In genomic region chr19:21141787-21142464, GRCh38 we compare ENCODE assay signal across 8 cellular contexts. TPM values are rescaled to one million over a fixed set of nuclear protein-coding genes. Genes with fewer than 3 reads are reported as not detected.
A peak's percentile ranks its signal among the peaks of the same experiment; 100 is the strongest.
DNase-seq lines count a peak whose midpoint lies in the region; ATAC-seq and TF ChIP-seq lines count a peak whose summit lies in the region.

Gene ZNF431 (plus strand): TSS chr19:21142040. CDS start chr19:21142184, 144 bp downstream.

- peak; percentile 99 for ATAC-seq in GM18502 (IDR thresholded peaks at IDR 0.05; ENCODE audit: poor library complexity, unreplicated experiment)
- ATAC-seq in HG02943 (IDR thresholded peaks at IDR 0.05; ENCODE audit: low read depth, unreplicated experiment), result peak; percentile 99
- peak; percentile 100 for ATAC-seq in left ventricle myocardium superior

- H3K36me3 ChIP-seq in prostate gland, result no peaks in the 10 kb centered on the region

- H3K9me3 ChIP-seq in prostate gland, result no peaks in the 10 kb centered on the region

- no peak for TF ChIP-seq CTCF in prostate gland (IDR thresholded peaks at IDR 0.05)

- H3K27me3 ChIP-seq in prostate gland (replicated peaks; ENCODE audit: insufficient read depth), result no peaks in the 10 kb centered on the region

- peak within 1 kb of the TSS; percentile 55 to 63 for H3K4me3 ChIP-seq in prostate gland

- H3K4me1 ChIP-seq in prostate gland (replicated peaks), result no peaks in the 10 kb centered on the region

- intact Hi-C loops in T-helper 2 cell treated with Interferon-gamma antibody and Interleukin-4, amounts not matched to agents 100 ng/mL and 5 ng/mL, for 36 hours (cut with micrococcal nuclease), result loop anchor here (1.0 to 10.0 kb wide), 7 partner anchors 60 to 623 kb away; partner anchors contain the start of genes ZNF100, ZNF429, ZNF430 and ZNF708
- intact Hi-C loops in left ventricle myocardium superior (cut with micrococcal nuclease) (no loop called here), prostate gland (cut with DNase I) (no loop called here)

- under 1% methylated on average over 30 of the region's 30 CpGs for WGBS in prostate gland

- DNase-seq in NCI-H1930 (lab: John Stamatoyannopoulos, UW) (peak; percentile 69 to 80), left ventricle myocardium superior (peak; percentile 93), prostate gland (ENCODE audit: low spot score) (peak; percentile 94), ureter (ENCODE audit: low spot score) (peak; percentile 95)

- H3K27ac ChIP-seq in angular gyrus (ENCODE audit: low read depth, low read length) (peak within 1 kb of the TSS; percentile 54), prostate gland (peak within 1 kb of the TSS; percentile 68 to 75)

- TF ChIP-seq POLR2A in prostate gland (IDR thresholded peaks at IDR 0.05), result peak; percentile 82

RNA-seq across cellular contexts. Expression of gene ZNF431, which starts in this region (rescaled TPM):
- total RNA-seq in T-helper 2 cell treated with Interferon-gamma antibody and Interleukin-4, amounts not matched to agents 100 ng/mL and 5 ng/mL, for 36 hours, result 21.5 and 23.5 TPM in 2 replicates
- total RNA-seq in left ventricle myocardium superior (13.9 TPM), prostate gland (10 to 100 TPM; 12.7 to 54.7 TPM), ureter (26.5 TPM)

Comparison
In these comparisons a context has a peak if more than half of its experiments do, and no peak if none do; other contexts are left out.
1. Peak in every context shown above with its lines: DNase-seq, ATAC-seq, H3K4me3 ChIP-seq and H3K27ac ChIP-seq.